In the genomic region with DNA sequence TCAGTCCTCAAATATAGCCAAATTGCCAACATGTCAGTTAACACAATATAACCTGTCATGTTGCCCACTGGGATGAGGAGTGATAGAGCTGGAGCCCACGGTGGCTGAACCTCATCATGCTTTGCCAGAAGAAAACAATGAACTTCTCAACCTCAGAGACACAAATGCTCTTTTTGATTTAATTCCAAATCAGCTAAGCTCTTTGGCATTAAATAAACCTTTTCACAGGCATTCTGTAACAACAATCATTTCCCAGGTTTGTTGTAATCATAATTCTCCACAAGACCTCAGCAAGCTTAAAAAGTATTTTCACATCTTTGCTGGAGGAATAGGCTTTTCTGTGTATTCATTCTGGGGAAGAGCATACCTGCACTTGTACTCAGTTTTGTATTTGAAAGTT, we compare ENCODE assay signal across 12 cellular contexts.
"Had no signal": no experiment of that assay in that cellular context is flagged by ENCODE, and none has a peak within 500 bp of the region (broad histone marks: within the 10 kb centered on the region; RNA-seq: fewer than 3 reads in every experiment).

No MANE protein-coding gene starts in this region.

- ATAC-seq: body of pancreas; lower lobe of right lung; naive thymus-derived CD4-positive, alpha-beta T cell had no signal

- DNase-seq: activated naive CD4-positive, alpha-beta T cell treated with anti-CD3 and anti-CD28 coated beads, Interleukin-2, amount 10 ng/mL, durations not matched to agents 7 days and 5 days; body of pancreas; effector memory CD4-positive, alpha-beta T cell; lower lobe of right lung; naive thymus-derived CD4-positive, alpha-beta T cell; posterior cingulate gyrus; right cardiac atrium; stimulated activated CD4-positive, alpha-beta T cell treated with anti-CD3 and anti-CD28 coated beads, Interleukin-2, amount 100 ng/mL, for 48 hours; stimulated activated naive CD4-positive, alpha-beta T cell treated with Interleukin-2 at 50 U/mL for 16 hours; upper lobe of left lung had no signal

- H3K27me3 ChIP-seq: body of pancreas, suprapubic skin, upper lobe of left lung had no signal

- H3K36me3 ChIP-seq: lower lobe of right lung, suprapubic skin, upper lobe of left lung had no signal

- H3K4me3 ChIP-seq: body of pancreas, lower lobe of right lung, suprapubic skin, upper lobe of left lung had no signal

- H3K9me3 ChIP-seq: body of pancreas, lower lobe of right lung, suprapubic skin, upper lobe of left lung had no signal

- H3K27ac ChIP-seq: body of pancreas, epithelial cell of prostate, lower lobe of right lung, suprapubic skin, upper lobe of left lung had no signal

- H3K4me1 ChIP-seq: body of pancreas, lower lobe of right lung, suprapubic skin, upper lobe of left lung had no signal
